ENCODE assay signal across 1 cellular context in the genomic region with DNA sequence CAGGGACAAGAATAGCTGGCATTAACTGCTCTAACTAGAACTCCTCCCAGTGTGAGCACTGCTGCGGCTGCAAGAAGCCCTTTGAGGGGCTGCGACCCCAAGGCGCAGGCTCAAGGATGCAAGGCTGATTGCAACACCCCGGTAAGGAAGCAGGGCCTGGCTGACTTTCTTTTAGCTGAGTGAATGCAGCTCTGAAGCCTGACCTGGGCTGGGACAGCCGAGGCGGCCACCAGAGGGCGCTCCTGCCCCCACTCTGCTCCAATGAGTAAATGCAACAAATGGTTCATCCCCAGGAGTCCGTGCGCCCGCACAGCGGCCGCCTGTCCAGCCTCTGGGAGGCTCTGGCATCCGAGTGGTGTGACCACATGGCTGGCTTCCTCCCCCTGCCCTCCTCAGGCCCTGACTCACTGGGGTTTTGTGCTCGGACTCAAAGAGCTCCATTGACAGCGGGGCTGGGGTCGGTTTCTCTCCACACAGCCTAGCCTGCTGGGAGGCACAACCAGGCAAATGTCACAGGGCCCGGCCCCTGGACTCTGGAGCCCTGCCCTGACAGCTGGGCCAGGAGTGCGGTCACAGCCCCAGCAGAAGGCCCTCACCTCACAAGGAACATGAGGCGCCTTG.
A peak's percentile ranks its signal among the peaks of the same experiment; 100 is the strongest.
TF ChIP-seq lines count a peak whose summit lies in the region.

A gene with protein sequence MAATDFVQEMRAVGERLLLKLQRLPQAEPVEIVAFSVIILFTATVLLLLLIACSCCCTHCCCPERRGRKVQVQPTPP (plus strand): TSS at position 572 of the 621 bp plus-strand sequence. CDS start 6,768 bp downstream, outside the sequence.

TF ChIP-seq in HepG2, 621 proteins besides CTCF, POLR2A, EP300 and RAD21 (continued from another document and continues in another):
- TF ChIP-seq NR1H2 (CRISPR knock-in tag; IDR thresholded peaks at IDR 0.05; ENCODE audit: borderline replicate concordance, low read depth): no peak
- no peak for TF ChIP-seq ZNF235 (CRISPR knock-in tag; IDR thresholded peaks at IDR 0.05; ENCODE audit: borderline replicate concordance)
- TF ChIP-seq SAFB2 (CRISPR knock-in tag; IDR thresholded peaks at IDR 0.05; ENCODE audit: borderline replicate concordance, low read depth): no peak
- TF ChIP-seq, protein P1, sequence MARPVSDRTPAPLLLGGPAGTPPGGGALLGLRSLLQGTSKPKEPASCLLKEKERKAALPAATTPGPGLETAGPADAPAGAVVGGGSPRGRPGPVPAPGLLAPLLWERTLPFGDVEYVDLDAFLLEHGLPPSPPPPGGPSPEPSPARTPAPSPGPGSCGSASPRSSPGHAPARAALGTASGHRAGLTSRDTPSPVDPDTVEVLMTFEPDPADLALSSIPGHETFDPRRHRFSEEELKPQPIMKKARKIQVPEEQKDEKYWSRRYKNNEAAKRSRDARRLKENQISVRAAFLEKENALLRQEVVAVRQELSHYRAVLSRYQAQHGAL (CRISPR knock-in tag; IDR thresholded peaks at IDR 0.05; ENCODE audit: not compliant biosample characterization): no peak
- no peak for TF ChIP-seq AFF4 (CRISPR knock-in tag; IDR thresholded peaks at IDR 0.05)
- TF ChIP-seq AGO1 (IDR thresholded peaks at IDR 0.05; ENCODE audit: low read depth, low read length, poor library complexity, severe bottlenecking): no peak
- no peak for TF ChIP-seq ZNF138 (CRISPR knock-in tag; IDR thresholded peaks at IDR 0.05; ENCODE audit: low read depth)
- peak; percentile 54; the same call in 1 of the 2 replicates for TF ChIP-seq SIX4 (CRISPR knock-in tag; IDR thresholded peaks at IDR 0.05)
- no peak for TF ChIP-seq ZNF275 (CRISPR knock-in tag; IDR thresholded peaks at IDR 0.05; ENCODE audit: borderline replicate concordance)
- no peak for TF ChIP-seq EHMT2 (IDR thresholded peaks at IDR 0.05; ENCODE audit: borderline replicate concordance, low read depth, low read length)
- no peak for TF ChIP-seq ZFP82 (CRISPR knock-in tag; IDR thresholded peaks at IDR 0.05; ENCODE audit: borderline replicate concordance)
- peak; percentile 46; the same call in 1 of the 2 replicates for TF ChIP-seq ZNF12 (CRISPR knock-in tag; IDR thresholded peaks at IDR 0.05)
- TF ChIP-seq, protein P2, sequence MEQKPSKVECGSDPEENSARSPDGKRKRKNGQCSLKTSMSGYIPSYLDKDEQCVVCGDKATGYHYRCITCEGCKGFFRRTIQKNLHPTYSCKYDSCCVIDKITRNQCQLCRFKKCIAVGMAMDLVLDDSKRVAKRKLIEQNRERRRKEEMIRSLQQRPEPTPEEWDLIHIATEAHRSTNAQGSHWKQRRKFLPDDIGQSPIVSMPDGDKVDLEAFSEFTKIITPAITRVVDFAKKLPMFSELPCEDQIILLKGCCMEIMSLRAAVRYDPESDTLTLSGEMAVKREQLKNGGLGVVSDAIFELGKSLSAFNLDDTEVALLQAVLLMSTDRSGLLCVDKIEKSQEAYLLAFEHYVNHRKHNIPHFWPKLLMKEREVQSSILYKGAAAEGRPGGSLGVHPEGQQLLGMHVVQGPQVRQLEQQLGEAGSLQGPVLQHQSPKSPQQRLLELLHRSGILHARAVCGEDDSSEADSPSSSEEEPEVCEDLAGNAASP (CRISPR knock-in tag; IDR thresholded peaks at IDR 0.05; ENCODE audit: borderline replicate concordance): 0 out of 2 replicates have a peak, but pooled peaks have one; percentile 39
- no peak for TF ChIP-seq RFX3 (CRISPR knock-in tag; IDR thresholded peaks at IDR 0.05)
- TF ChIP-seq, protein P3, sequence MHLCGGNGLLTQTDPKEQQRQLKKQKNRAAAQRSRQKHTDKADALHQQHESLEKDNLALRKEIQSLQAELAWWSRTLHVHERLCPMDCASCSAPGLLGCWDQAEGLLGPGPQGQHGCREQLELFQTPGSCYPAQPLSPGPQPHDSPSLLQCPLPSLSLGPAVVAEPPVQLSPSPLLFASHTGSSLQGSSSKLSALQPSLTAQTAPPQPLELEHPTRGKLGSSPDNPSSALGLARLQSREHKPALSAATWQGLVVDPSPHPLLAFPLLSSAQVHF (CRISPR knock-in tag; IDR thresholded peaks at IDR 0.05): no peak
- no peak for TF ChIP-seq NR2F2 (IDR thresholded peaks at IDR 0.05; ENCODE audit: borderline replicate concordance, low read depth)
- TF ChIP-seq ZNF282 (IDR thresholded peaks at IDR 0.05; ENCODE audit: partially characterized antibody): no peak
- no peak for TF ChIP-seq ZNF296 (CRISPR knock-in tag; conservative IDR thresholded peaks at IDR 0.05)
- TF ChIP-seq AHDC1 (CRISPR knock-in tag; IDR thresholded peaks at IDR 0.05; ENCODE audit: borderline replicate concordance): no peak
- no peak for TF ChIP-seq ZBTB14 (CRISPR knock-in tag; IDR thresholded peaks at IDR 0.05)
- TF ChIP-seq, protein P4, sequence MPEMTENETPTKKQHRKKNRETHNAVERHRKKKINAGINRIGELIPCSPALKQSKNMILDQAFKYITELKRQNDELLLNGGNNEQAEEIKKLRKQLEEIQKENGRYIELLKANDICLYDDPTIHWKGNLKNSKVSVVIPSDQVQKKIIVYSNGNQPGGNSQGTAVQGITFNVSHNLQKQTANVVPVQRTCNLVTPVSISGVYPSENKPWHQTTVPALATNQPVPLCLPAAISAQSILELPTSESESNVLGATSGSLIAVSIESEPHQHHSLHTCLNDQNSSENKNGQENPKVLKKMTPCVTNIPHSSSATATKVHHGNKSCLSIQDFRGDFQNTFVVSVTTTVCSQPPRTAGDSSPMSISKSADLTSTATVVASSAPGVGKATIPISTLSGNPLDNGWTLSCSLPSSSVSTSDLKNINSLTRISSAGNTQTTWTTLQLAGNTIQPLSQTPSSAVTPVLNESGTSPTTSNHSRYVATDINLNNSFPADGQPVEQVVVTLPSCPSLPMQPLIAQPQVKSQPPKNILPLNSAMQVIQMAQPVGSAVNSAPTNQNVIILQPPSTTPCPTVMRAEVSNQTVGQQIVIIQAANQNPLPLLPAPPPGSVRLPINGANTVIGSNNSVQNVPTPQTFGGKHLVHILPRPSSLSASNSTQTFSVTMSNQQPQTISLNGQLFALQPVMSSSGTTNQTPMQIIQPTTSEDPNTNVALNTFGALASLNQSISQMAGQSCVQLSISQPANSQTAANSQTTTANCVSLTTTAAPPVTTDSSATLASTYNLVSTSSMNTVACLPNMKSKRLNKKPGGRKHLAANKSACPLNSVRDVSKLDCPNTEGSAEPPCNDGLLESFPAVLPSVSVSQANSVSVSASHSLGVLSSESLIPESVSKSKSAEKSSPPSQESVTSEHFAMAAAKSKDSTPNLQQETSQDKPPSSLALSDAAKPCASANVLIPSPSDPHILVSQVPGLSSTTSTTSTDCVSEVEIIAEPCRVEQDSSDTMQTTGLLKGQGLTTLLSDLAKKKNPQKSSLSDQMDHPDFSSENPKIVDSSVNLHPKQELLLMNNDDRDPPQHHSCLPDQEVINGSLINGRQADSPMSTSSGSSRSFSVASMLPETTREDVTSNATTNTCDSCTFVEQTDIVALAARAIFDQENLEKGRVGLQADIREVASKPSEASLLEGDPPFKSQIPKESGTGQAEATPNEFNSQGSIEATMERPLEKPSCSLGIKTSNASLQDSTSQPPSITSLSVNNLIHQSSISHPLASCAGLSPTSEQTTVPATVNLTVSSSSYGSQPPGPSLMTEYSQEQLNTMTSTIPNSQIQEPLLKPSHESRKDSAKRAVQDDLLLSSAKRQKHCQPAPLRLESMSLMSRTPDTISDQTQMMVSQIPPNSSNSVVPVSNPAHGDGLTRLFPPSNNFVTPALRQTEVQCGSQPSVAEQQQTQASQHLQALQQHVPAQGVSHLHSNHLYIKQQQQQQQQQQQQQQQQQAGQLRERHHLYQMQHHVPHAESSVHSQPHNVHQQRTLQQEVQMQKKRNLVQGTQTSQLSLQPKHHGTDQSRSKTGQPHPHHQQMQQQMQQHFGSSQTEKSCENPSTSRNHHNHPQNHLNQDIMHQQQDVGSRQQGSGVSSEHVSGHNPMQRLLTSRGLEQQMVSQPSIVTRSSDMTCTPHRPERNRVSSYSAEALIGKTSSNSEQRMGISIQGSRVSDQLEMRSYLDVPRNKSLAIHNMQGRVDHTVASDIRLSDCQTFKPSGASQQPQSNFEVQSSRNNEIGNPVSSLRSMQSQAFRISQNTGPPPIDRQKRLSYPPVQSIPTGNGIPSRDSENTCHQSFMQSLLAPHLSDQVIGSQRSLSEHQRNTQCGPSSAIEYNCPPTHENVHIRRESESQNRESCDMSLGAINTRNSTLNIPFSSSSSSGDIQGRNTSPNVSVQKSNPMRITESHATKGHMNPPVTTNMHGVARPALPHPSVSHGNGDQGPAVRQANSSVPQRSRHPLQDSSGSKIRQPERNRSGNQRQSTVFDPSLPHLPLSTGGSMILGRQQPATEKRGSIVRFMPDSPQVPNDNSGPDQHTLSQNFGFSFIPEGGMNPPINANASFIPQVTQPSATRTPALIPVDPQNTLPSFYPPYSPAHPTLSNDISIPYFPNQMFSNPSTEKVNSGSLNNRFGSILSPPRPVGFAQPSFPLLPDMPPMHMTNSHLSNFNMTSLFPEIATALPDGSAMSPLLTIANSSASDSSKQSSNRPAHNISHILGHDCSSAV (CRISPR knock-in tag; IDR thresholded peaks at IDR 0.05; ENCODE audit: borderline replicate concordance): no peak
- no peak for TF ChIP-seq ZFP1 (CRISPR knock-in tag; IDR thresholded peaks at IDR 0.05)
- no peak for TF ChIP-seq ZNF441 (CRISPR knock-in tag; IDR thresholded peaks at IDR 0.05; ENCODE audit: borderline replicate concordance)
